In genomic region chr4:73870260-73870659, GRCh38 we compare ENCODE assay signal across 12 cellular contexts. TPM values are rescaled to one million over a fixed set of nuclear protein-coding genes. Genes with fewer than 3 reads are reported as not detected.
DNase-seq lines count a peak whose midpoint lies in the region; TF ChIP-seq lines count a peak whose summit lies in the region.
"Had no signal": no experiment of that assay in that cellular context is flagged by ENCODE, and none has a peak within 500 bp of the region (broad histone marks: within the 10 kb centered on the region; RNA-seq: fewer than 3 reads in every experiment).

No MANE protein-coding gene starts in this region.

- H3K4me3 ChIP-seq in PC-9: no peak overlapping the region
- peak overlapping the region; percentile 64 for H3K4me3 ChIP-seq in fibroblast of mammary gland (ENCODE audit: control insufficient read depth, low read depth, low read length)
- H3K4me3 ChIP-seq: BLaER1 treated with 17β-estradiol and CSF1 and Interleukin-3, amounts not matched to agents 10 nM and 100 nM; GM12878 had no signal

- no peak overlapping the region for H2AFZ ChIP-seq in PC-9

- peak; percentile 35 for DNase-seq in CD1c-positive myeloid dendritic cell (ENCODE audit: extremely low spot score)
- no peak for DNase-seq in PC-9
- peak; percentile 48 for DNase-seq in fibroblast of mammary gland (ENCODE audit: low read depth)
- DNase-seq in NAMALWA (ENCODE audit: low spot score): no peak
- no peak for DNase-seq in NCI-H2196 (lab: John Stamatoyannopoulos, UW; ENCODE audit: unreplicated experiment)
- DNase-seq in activated CD4-positive, alpha-beta memory T cell treated with anti-CD3 and anti-CD28 coated beads, Interleukin-2, amount 10 ng/mL, durations not matched to agents 7 days and 5 days: no peak
- no peak for DNase-seq in NCI-H2227 treated with DMSO at 0.1 percent for 48 hours (lab: John Stamatoyannopoulos, UW)
- DNase-seq: midbrain, NCI-H2029 treated with DMSO at 0.1 percent for 48 hours had no signal

- no TSS peak for BruUV-seq in PC-9 (replicated peaks; lab: Mats Ljungman, UMichigan)

- no peak for TF ChIP-seq CTCF in PC-9 (conservative IDR thresholded peaks at IDR 0.05)
- TF ChIP-seq CTCF in fibroblast of mammary gland (conservative IDR thresholded peaks at IDR 0.05; ENCODE audit: control insufficient read depth, insufficient read depth, low read depth, low read length): no peak
- no peak for TF ChIP-seq CTCF in nephron (IDR thresholded peaks at IDR 0.05; ENCODE audit: unreplicated experiment in 3 of 3)

- POLR2A ChIA-PET in PC-9 (lab: Charles Lee; ENCODE audit: unreplicated experiment): interaction anchor here (0.6 kb wide), 1 partner anchor 144 kb away, joined by 21 read pairs; no protein-coding TSS in a partner anchor
- POLR2A ChIA-PET in activated CD4-positive, alpha-beta memory T cell treated with anti-CD3 and anti-CD28 coated beads, Interleukin-2, amount 10 ng/mL, durations not matched to agents 7 days and 5 days (lab: Charles Lee): no interaction called here

- H3F3A ChIP-seq in PC-9 (ENCODE audit: insufficient read depth, low read depth): no peaks in the 10 kb centered on the region

- intact Hi-C loops in PC-9 (cut with micrococcal nuclease; ENCODE audit: unreplicated experiment): no loop called here

- H3K36me3 ChIP-seq in PC-9 (ENCODE audit: low read depth): no peaks in the 10 kb centered on the region

- H3K9me3 ChIP-seq in PC-9 (ENCODE audit: insufficient read depth, low read depth): no peaks in the 10 kb centered on the region; the same call in 1 of the 2 replicates

- no peaks in the 10 kb centered on the region for H3K79me2 ChIP-seq in PC-9 (ENCODE audit: low read depth)

- H3K4me1 Mint-ChIP-seq in nephron: peaks cover 3% of the 10 kb centered on the region
- H3K4me1 Mint-ChIP-seq in activated CD4-positive, alpha-beta memory T cell treated with anti-CD3 and anti-CD28 coated beads, Interleukin-2, amount 10 ng/mL, durations not matched to agents 7 days and 5 days: no peaks in the 10 kb centered on the region

- H3K4me1 ChIP-seq in PC-9 (replicated peaks; ENCODE audit: insufficient read depth): no peaks in the 10 kb centered on the region; the same call in 1 of the 2 replicates

- no peaks in the 10 kb centered on the region for H3K9me3 Mint-ChIP-seq in nephron
- H3K9me3 Mint-ChIP-seq in activated CD4-positive, alpha-beta memory T cell treated with anti-CD3 and anti-CD28 coated beads, Interleukin-2, amount 10 ng/mL, durations not matched to agents 7 days and 5 days: no peaks in the 10 kb centered on the region

- H3K4me2 ChIP-seq in PC-9: peak overlapping the region; percentile 82; the same call in 1 of the 2 replicates

- no peak overlapping the region for H3K27ac Mint-ChIP-seq in nephron
- no peak overlapping the region for H3K27ac Mint-ChIP-seq in activated CD4-positive, alpha-beta memory T cell treated with anti-CD3 and anti-CD28 coated beads, Interleukin-2, amount 10 ng/mL, durations not matched to agents 7 days and 5 days

- CTCF ChIA-PET in PC-9 (lab: Charles Lee): no interaction called here
- CTCF ChIA-PET in activated CD4-positive, alpha-beta memory T cell treated with anti-CD3 and anti-CD28 coated beads, Interleukin-2, amount 10 ng/mL, durations not matched to agents 7 days and 5 days (lab: Charles Lee): no interaction called here

- no peaks in the 10 kb centered on the region for H3K9me2 ChIP-seq in PC-9 (ENCODE audit: insufficient read depth)

- H4K20me1 ChIP-seq in PC-9 (ENCODE audit: insufficient read depth): no peaks in the 10 kb centered on the region
- H4K20me1 ChIP-seq: BLaER1 treated with 17β-estradiol and CSF1 and Interleukin-3, amounts not matched to agents 10 nM and 100 nM had no signal

- H3K27ac ChIP-seq in PC-9: no peak overlapping the region

- H3K27me3 Mint-ChIP-seq in nephron (ENCODE audit: low read depth): peaks cover 89% of the 10 kb centered on the region
- H3K27me3 Mint-ChIP-seq in activated CD4-positive, alpha-beta memory T cell treated with anti-CD3 and anti-CD28 coated beads, Interleukin-2, amount 10 ng/mL, durations not matched to agents 7 days and 5 days: peaks cover 10% of the 10 kb centered on the region

- no peaks in the 10 kb centered on the region for H3K27me3 ChIP-seq in PC-9 (ENCODE audit: insufficient read depth, low read depth)
- H3K27me3 ChIP-seq: BLaER1 treated with 17β-estradiol and CSF1 and Interleukin-3, amounts not matched to agents 10 nM and 100 nM had no signal

- H3K4me3 Mint-ChIP-seq in nephron: peak overlapping the region; percentile 81 to 82 (median 82)
- H3K4me3 Mint-ChIP-seq in activated CD4-positive, alpha-beta memory T cell treated with anti-CD3 and anti-CD28 coated beads, Interleukin-2, amount 10 ng/mL, durations not matched to agents 7 days and 5 days: no peak overlapping the region

- H3K36me3 Mint-ChIP-seq in nephron (ENCODE audit: low read depth): no peaks in the 10 kb centered on the region
- no peaks in the 10 kb centered on the region for H3K36me3 Mint-ChIP-seq in activated CD4-positive, alpha-beta memory T cell treated with anti-CD3 and anti-CD28 coated beads, Interleukin-2, amount 10 ng/mL, durations not matched to agents 7 days and 5 days (ENCODE audit: low read depth)

RNA-seq across cellular contexts. Expression of gene CXCL1, which starts 1.1 kb away (rescaled TPM):
- total RNA-seq in PC-9 (2021): 0.33 TPM in 1 of 2 replicates, not detected in the other
- total RNA-seq in activated CD4-positive, alpha-beta memory T cell treated with anti-CD3 and anti-CD28 coated beads, Interleukin-2, amount 10 ng/mL, durations not matched to agents 7 days and 5 days: not detected
- total RNA-seq: GM12878 had no signal

RNA-seq across cellular contexts. Expression of gene PF4V1, which starts 17.2 kb away (rescaled TPM):
- total RNA-seq in PC-9 (2021): not detected in 2 replicates
- total RNA-seq in activated CD4-positive, alpha-beta memory T cell treated with anti-CD3 and anti-CD28 coated beads, Interleukin-2, amount 10 ng/mL, durations not matched to agents 7 days and 5 days: not detected
- total RNA-seq: GM12878 had no signal

RNA-seq across cellular contexts. Expression of gene CXCL6, which starts 33.8 kb away (rescaled TPM):
- not detected in 2 replicates for total RNA-seq in PC-9 (2021)
- not detected for total RNA-seq in activated CD4-positive, alpha-beta memory T cell treated with anti-CD3 and anti-CD28 coated beads, Interleukin-2, amount 10 ng/mL, durations not matched to agents 7 days and 5 days
- total RNA-seq: GM12878 had no signal

Comparison
In these comparisons a context has a peak if more than half of its experiments do, and no peak if none do; other contexts are left out.
1. DNase-seq: peak in CD1c-positive myeloid dendritic cell (single experiment) and fibroblast of mammary gland (single experiment); none in PC-9 (0 of 2), NAMALWA (single experiment), NCI-H2196 (single experiment), activated CD4-positive, alpha-beta memory T cell treated with anti-CD3 and anti-CD28 coated beads, Interleukin-2, amount 10 ng/mL, durations not matched to agents 7 days and 5 days (single experiment) and NCI-H2227 treated with DMSO at 0.1 percent for 48 hours (single experiment).